ENCODE assay signal across 9 cellular contexts in genomic region chrX:132092439-132093065, GRCh38. TPM values are rescaled to one million over a fixed set of nuclear protein-coding genes. Genes with fewer than 3 reads are reported as not detected.
A peak's percentile ranks its signal among the peaks of the same experiment; 100 is the strongest.
DNase-seq lines count a peak whose midpoint lies in the region; ATAC-seq and TF ChIP-seq lines count a peak whose summit lies in the region.
"Had no signal": no experiment of that assay in that cellular context is flagged by ENCODE, and none has a peak within 500 bp of the region (broad histone marks: within the 10 kb centered on the region; RNA-seq: fewer than 3 reads in every experiment).

No MANE protein-coding gene starts in this region.

- POLR2A ChIA-PET in activated CD8-positive, alpha-beta T cell treated with anti-CD3 and anti-CD28 coated beads, Interleukin-2, amount 10 ng/mL, durations not matched to agents 7 days and 5 days (lab: Charles Lee), result no interaction called here
- POLR2A ChIA-PET in naive thymus-derived CD8-positive, alpha-beta T cell (lab: Charles Lee), result interaction anchor here (1.0 to 1.1 kb wide), 2 partner anchors 125 to 126 kb away, joined by 3 to 5 read pairs; partner anchors contain the start of gene RAP2C

- H3K4me1 Mint-ChIP-seq in activated CD8-positive, alpha-beta T cell treated with anti-CD3 and anti-CD28 coated beads, Interleukin-2, amount 10 ng/mL, durations not matched to agents 7 days and 5 days (ENCODE audit: low read depth), result peaks cover 13% of the 10 kb centered on the region
- peaks cover 5 to 15% (median 10%) of the 10 kb centered on the region in 4 donors for H3K4me1 Mint-ChIP-seq in naive thymus-derived CD8-positive, alpha-beta T cell

- no peak overlapping the region for H3K4me3 ChIP-seq in epithelial cell of esophagus (ENCODE audit: low read length)

- ATAC-seq in GM18858 (IDR thresholded peaks at IDR 0.05; ENCODE audit: unreplicated experiment), result peak; percentile 83
- peak; percentile 95 for ATAC-seq in HG03280 (IDR thresholded peaks at IDR 0.05; ENCODE audit: unreplicated experiment)
- peak; percentile 64 for ATAC-seq in activated CD8-positive, alpha-beta T cell treated with anti-CD3 and anti-CD28 coated beads, Interleukin-2, amount 10 ng/mL, durations not matched to agents 7 days and 5 days
- ATAC-seq in naive thymus-derived CD8-positive, alpha-beta T cell, result peak; percentile 76 to 87

- H3K36me3 Mint-ChIP-seq in activated CD8-positive, alpha-beta T cell treated with anti-CD3 and anti-CD28 coated beads, Interleukin-2, amount 10 ng/mL, durations not matched to agents 7 days and 5 days (ENCODE audit: low read depth), result no peaks in the 10 kb centered on the region
- no peaks in the 10 kb centered on the region for H3K36me3 Mint-ChIP-seq in naive thymus-derived CD8-positive, alpha-beta T cell

- CTCF ChIA-PET in activated CD8-positive, alpha-beta T cell treated with anti-CD3 and anti-CD28 coated beads, Interleukin-2, amount 10 ng/mL, durations not matched to agents 7 days and 5 days (lab: Charles Lee), result interaction anchor here (0.6 to 4.0 kb wide), 24 partner anchors 12 to 539 kb away, joined by 3 to 60 read pairs (median 3); partner anchors contain the start of genes FRMD7 and RAP2C

- DNase-seq in AG08396 (ENCODE audit: low spot score) (peak; percentile 47), NCI-H526 (lab: John Stamatoyannopoulos, UW) (peak; percentile 14 to 80), epithelial cell of esophagus (ENCODE audit: low read depth) (peak; percentile 77), superior temporal gyrus (ENCODE audit: extremely low spot score) (peak; percentile 40)
- DNase-seq in activated CD8-positive, alpha-beta T cell treated with anti-CD3 and anti-CD28 coated beads, Interleukin-2, amount 10 ng/mL, durations not matched to agents 7 days and 5 days, result peak; percentile 58
- DNase-seq in naive thymus-derived CD8-positive, alpha-beta T cell, result peak; percentile 3 to 66 (median 38)

- no peaks in the 10 kb centered on the region for H3K9me3 Mint-ChIP-seq in activated CD8-positive, alpha-beta T cell treated with anti-CD3 and anti-CD28 coated beads, Interleukin-2, amount 10 ng/mL, durations not matched to agents 7 days and 5 days (ENCODE audit: insufficient read depth)
- no peaks in the 10 kb centered on the region for H3K9me3 Mint-ChIP-seq in naive thymus-derived CD8-positive, alpha-beta T cell
- H3K9me3 Mint-ChIP-seq: stimulated activated naive CD8-positive, alpha-beta T cell treated with anti-CD3 and anti-CD28 coated beads, Interleukin-15, Interleukin-2, amounts not matched to agents 100 ng/mL and 50 ng/mL, for 24 hours had no signal

- no peak overlapping the region for H3K4me3 Mint-ChIP-seq in activated CD8-positive, alpha-beta T cell treated with anti-CD3 and anti-CD28 coated beads, Interleukin-2, amount 10 ng/mL, durations not matched to agents 7 days and 5 days
- H3K4me3 Mint-ChIP-seq in naive thymus-derived CD8-positive, alpha-beta T cell, result no peak overlapping the region
- H3K4me3 Mint-ChIP-seq: stimulated activated naive CD8-positive, alpha-beta T cell treated with anti-CD3 and anti-CD28 coated beads, Interleukin-15, Interleukin-2, amounts not matched to agents 100 ng/mL and 50 ng/mL, for 24 hours had no signal

- no peak overlapping the region for H3K27ac Mint-ChIP-seq in activated CD8-positive, alpha-beta T cell treated with anti-CD3 and anti-CD28 coated beads, Interleukin-2, amount 10 ng/mL, durations not matched to agents 7 days and 5 days
- H3K27ac Mint-ChIP-seq in naive thymus-derived CD8-positive, alpha-beta T cell, result no peak overlapping the region
- H3K27ac Mint-ChIP-seq: stimulated activated naive CD8-positive, alpha-beta T cell treated with anti-CD3 and anti-CD28 coated beads, Interleukin-15, Interleukin-2, amounts not matched to agents 100 ng/mL and 50 ng/mL, for 24 hours had no signal

- peak; percentile 85 for TF ChIP-seq CTCF in epithelial cell of esophagus (IDR thresholded peaks at IDR 0.05; ENCODE audit: insufficient read depth, low read depth, low read length, missing control alignments)

- no peaks in the 10 kb centered on the region for H3K27me3 Mint-ChIP-seq in activated CD8-positive, alpha-beta T cell treated with anti-CD3 and anti-CD28 coated beads, Interleukin-2, amount 10 ng/mL, durations not matched to agents 7 days and 5 days (ENCODE audit: low read depth)
- H3K27me3 Mint-ChIP-seq in naive thymus-derived CD8-positive, alpha-beta T cell, result no peaks in the 10 kb centered on the region
- H3K27me3 Mint-ChIP-seq: stimulated activated naive CD8-positive, alpha-beta T cell treated with anti-CD3 and anti-CD28 coated beads, Interleukin-15, Interleukin-2, amounts not matched to agents 100 ng/mL and 50 ng/mL, for 24 hours had no signal

RNA-seq across cellular contexts. Expression of gene FRMD7, which starts 35.3 kb away (rescaled TPM):
- total RNA-seq in activated CD8-positive, alpha-beta T cell treated with anti-CD3 and anti-CD28 coated beads, Interleukin-2, amount 10 ng/mL, durations not matched to agents 7 days and 5 days, result not detected
- total RNA-seq in naive thymus-derived CD8-positive, alpha-beta T cell, result not detected
- not detected for polyA plus RNA-seq in naive thymus-derived CD8-positive, alpha-beta T cell
